ENCODE assay signal across 12 cellular contexts in the genomic region with DNA sequence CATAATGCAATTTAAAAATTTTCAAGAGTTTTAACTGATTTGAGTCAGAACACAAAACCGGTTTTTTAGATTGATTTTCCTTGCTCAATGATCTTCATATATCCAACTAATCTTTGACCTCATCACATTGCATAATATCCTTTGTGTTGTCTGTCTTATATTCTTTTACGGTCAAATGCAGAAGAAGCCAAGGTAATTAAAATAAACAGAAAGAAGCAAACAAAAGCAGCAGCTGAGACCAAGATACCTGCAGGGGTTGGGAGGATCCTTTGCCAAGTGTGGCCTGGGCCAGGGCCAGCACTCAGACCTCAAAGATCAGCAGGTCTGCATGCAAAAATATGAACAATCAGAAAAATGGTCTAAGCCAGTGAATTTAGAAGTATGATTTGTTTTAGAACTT.
"Had no signal": no experiment of that assay in that cellular context is flagged by ENCODE, and none has a peak within 500 bp of the region (broad histone marks: within the 10 kb centered on the region; RNA-seq: fewer than 3 reads in every experiment).

No MANE protein-coding gene starts in this region.

- H3K27ac ChIP-seq: pancreas, sigmoid colon had no signal

- H3K4me3 Mint-ChIP-seq: activated CD4-positive, alpha-beta T cell treated with anti-CD3 and anti-CD28 coated beads, Interleukin-2, amount 10 ng/mL, durations not matched to agents 7 days and 5 days; activated T-helper 17 cell treated with anti-CD3 and anti-CD28 coated beads, Interleukin-2, amount 50 U/mL, for 72 hours; naive thymus-derived CD4-positive, alpha-beta T cell; stimulated activated naive CD8-positive, alpha-beta T cell treated with anti-CD3 and anti-CD28 coated beads, Interleukin-15, amount 100 ng/mL, for 72 hours; type B pancreatic cell had no signal

- H3K4me3 ChIP-seq: pancreas, sigmoid colon had no signal

- H3K4me1 Mint-ChIP-seq: activated CD4-positive, alpha-beta T cell treated with anti-CD3 and anti-CD28 coated beads, Interleukin-2, amount 10 ng/mL, durations not matched to agents 7 days and 5 days; activated T-helper 17 cell treated with anti-CD3 and anti-CD28 coated beads, Interleukin-2, amount 50 U/mL, for 72 hours; naive thymus-derived CD4-positive, alpha-beta T cell; stimulated activated naive CD8-positive, alpha-beta T cell treated with anti-CD3 and anti-CD28 coated beads, Interleukin-15, amount 100 ng/mL, for 72 hours had no signal

- H3K9me3 ChIP-seq: pancreas, sigmoid colon had no signal

- H3K27me3 Mint-ChIP-seq: activated CD4-positive, alpha-beta T cell treated with anti-CD3 and anti-CD28 coated beads, Interleukin-2, amount 10 ng/mL, durations not matched to agents 7 days and 5 days; activated T-helper 17 cell treated with anti-CD3 and anti-CD28 coated beads, Interleukin-2, amount 50 U/mL, for 72 hours; naive thymus-derived CD4-positive, alpha-beta T cell; stimulated activated naive CD8-positive, alpha-beta T cell treated with anti-CD3 and anti-CD28 coated beads, Interleukin-15, amount 100 ng/mL, for 72 hours had no signal

- H3K4me1 ChIP-seq: sigmoid colon had no signal

- H3K36me3 ChIP-seq: pancreas, sigmoid colon had no signal

- DNase-seq: activated CD4-positive, alpha-beta T cell treated with anti-CD3 and anti-CD28 coated beads, Interleukin-2, amount 10 ng/mL, durations not matched to agents 7 days and 5 days; activated naive CD4-positive, alpha-beta T cell treated with Interleukin-2 at 50 U/mL for 16 hours; anterior cingulate cortex; islet precursor cell; naive thymus-derived CD4-positive, alpha-beta T cell; pancreas; sigmoid colon; stimulated activated CD4-positive, alpha-beta T cell treated with anti-CD3 and anti-CD28 coated beads, Interleukin-1b, Interleukin-23, amount 100 ng/mL, for 48 hours; stimulated activated naive CD8-positive, alpha-beta T cell treated with anti-CD3 and anti-CD28 coated beads, Interleukin-15, amount 100 ng/mL, for 72 hours had no signal

- H3K27me3 ChIP-seq: pancreas, sigmoid colon had no signal

- H3K9me3 Mint-ChIP-seq: activated CD4-positive, alpha-beta T cell treated with anti-CD3 and anti-CD28 coated beads, Interleukin-2, amount 10 ng/mL, durations not matched to agents 7 days and 5 days; stimulated activated naive CD8-positive, alpha-beta T cell treated with anti-CD3 and anti-CD28 coated beads, Interleukin-15, amount 100 ng/mL, for 72 hours; type B pancreatic cell had no signal

- H3K27ac Mint-ChIP-seq: activated CD4-positive, alpha-beta T cell treated with anti-CD3 and anti-CD28 coated beads, Interleukin-2, amount 10 ng/mL, durations not matched to agents 7 days and 5 days; activated T-helper 17 cell treated with anti-CD3 and anti-CD28 coated beads, Interleukin-2, amount 50 U/mL, for 72 hours; naive thymus-derived CD4-positive, alpha-beta T cell; stimulated activated naive CD8-positive, alpha-beta T cell treated with anti-CD3 and anti-CD28 coated beads, Interleukin-15, amount 100 ng/mL, for 72 hours; type B pancreatic cell had no signal

- H3K36me3 Mint-ChIP-seq: naive thymus-derived CD4-positive, alpha-beta T cell; type B pancreatic cell had no signal

- ATAC-seq: activated T-helper 17 cell treated with anti-CD3 and anti-CD28 coated beads, Interleukin-2, amount 50 U/mL, for 72 hours; esophagus mucosa; naive thymus-derived CD4-positive, alpha-beta T cell; pancreas; stimulated activated naive CD8-positive, alpha-beta T cell treated with anti-CD3 and anti-CD28 coated beads, Interleukin-15, amount 100 ng/mL, for 72 hours had no signal
